19 cellular contexts compared by ENCODE assay signal in genomic region chr13:100933841-100934240, GRCh38.
DNase-seq lines count a peak whose midpoint lies in the region; FAIRE-seq and TF ChIP-seq lines count a peak whose summit lies in the region.
"Had no signal": no experiment of that assay in that cellular context is flagged by ENCODE, and none has a peak within 500 bp of the region (broad histone marks: within the 10 kb centered on the region; RNA-seq: fewer than 3 reads in every experiment).

No MANE protein-coding gene starts in this region.

- peak; percentile 91 for FAIRE-seq in colon (lab: Jason Lieb, UNC)
- FAIRE-seq: A549, D721Med, GM12892, GM19239 had no signal

- H2AFZ ChIP-seq in osteoblast (ENCODE audit: low read length): no peak overlapping the region

- DNase-seq in NCI-H82 (lab: John Stamatoyannopoulos, UW) (peak; percentile 23), NCI-H82 treated with DMSO at 0.1 percent for 48 hours (lab: John Stamatoyannopoulos, UW; ENCODE audit: unreplicated experiment) (no peak), osteoblast (ENCODE audit: insufficient read length, low spot score, missing footprints) (peak; percentile 22), dorsolateral prefrontal cortex (no peak), ascending aorta (ENCODE audit: low spot score in 2 of 2) (no peak)
- DNase-seq in stimulated activated CD8-positive, alpha-beta memory T cell treated with anti-CD3 and anti-CD28 coated beads, Interleukin-4, amount 100 ng/mL, for 48 hours: no peak
- DNase-seq: CD8-positive, alpha-beta T cell; COR-L47; DMS153; DMS79 treated with DMSO at 0.1 percent for 48 hours; EL; GDM1; GOT3; H9 had no signal

- no peaks in the 10 kb centered on the region for H3K9me3 ChIP-seq in osteoblast (ENCODE audit: low read depth, low read length)
- H3K9me3 ChIP-seq in ascending aorta: no peaks in the 10 kb centered on the region
- H3K9me3 ChIP-seq: A549 had no signal

- H3K36me3 ChIP-seq in osteoblast (ENCODE audit: insufficient read depth, low read length): no peaks in the 10 kb centered on the region
- no peaks in the 10 kb centered on the region for H3K36me3 ChIP-seq in ascending aorta

- intact Hi-C loops in dorsolateral prefrontal cortex (cut with DNase I): no loop called here
- intact Hi-C loops in ascending aorta (cut with DNase I): no loop called here

- H3K27me3 ChIP-seq in osteoblast (ENCODE audit: insufficient read depth, low read length) (peaks cover 5% of the 10 kb centered on the region), dorsolateral prefrontal cortex (peaks cover 0 to 18% (median 0%) of the 10 kb centered on the region in 45 donors), ascending aorta (no peaks in the 10 kb centered on the region)

- H3K4me2 ChIP-seq in osteoblast (ENCODE audit: insufficient read depth, low read length): no peak overlapping the region
- H3K4me2 ChIP-seq: A549 had no signal

- H3K4me1 ChIP-seq in osteoblast (ENCODE audit: insufficient read depth, low read length) (no peaks in the 10 kb centered on the region), ascending aorta (no peaks in the 10 kb centered on the region)
- H3K4me1 ChIP-seq: A549 had no signal

- H3K4me3 ChIP-seq in osteoblast (ENCODE audit: insufficient read depth, low read length) (no peak overlapping the region), dorsolateral prefrontal cortex (no peak overlapping the region), ascending aorta (no peak overlapping the region)
- H3K4me3 ChIP-seq: A549 had no signal

- H3K27ac ChIP-seq in osteoblast (ENCODE audit: low read depth, low read length) (no peak overlapping the region), dorsolateral prefrontal cortex (no peak overlapping the region), ascending aorta (no peak overlapping the region)
- H3K27ac ChIP-seq: A549 had no signal

- H3K79me2 ChIP-seq in osteoblast (ENCODE audit: insufficient read depth, low read length): no peaks in the 10 kb centered on the region

- H4K20me1 ChIP-seq in osteoblast (ENCODE audit: insufficient read depth, low read length): no peaks in the 10 kb centered on the region

- no peak for TF ChIP-seq CTCF in osteoblast (IDR thresholded peaks at IDR 0.05; ENCODE audit: extremely low read depth, low read depth, low read length)
- no peak for TF ChIP-seq CTCF in dorsolateral prefrontal cortex (IDR thresholded peaks at IDR 0.05 in 54 of 56, conservative IDR thresholded peaks at IDR 0.05 in 2 of 56; ENCODE audit: low read depth in 1 of 56, partially characterized antibody in 56 of 56)
- no peak for TF ChIP-seq CTCF in ascending aorta (IDR thresholded peaks at IDR 0.05)

Comparison
In these comparisons a context has a peak if more than half of its experiments do, and no peak if none do; other contexts are left out.
1. DNase-seq: peak in NCI-H82 (single experiment) and osteoblast (single experiment); none in NCI-H82 treated with DMSO at 0.1 percent for 48 hours (single experiment), dorsolateral prefrontal cortex (0 of 10), stimulated activated CD8-positive, alpha-beta memory T cell treated with anti-CD3 and anti-CD28 coated beads, Interleukin-4, amount 100 ng/mL, for 48 hours (single experiment) and ascending aorta (0 of 2).